ENCODE assay signal across 8 cellular contexts in the genomic region with DNA sequence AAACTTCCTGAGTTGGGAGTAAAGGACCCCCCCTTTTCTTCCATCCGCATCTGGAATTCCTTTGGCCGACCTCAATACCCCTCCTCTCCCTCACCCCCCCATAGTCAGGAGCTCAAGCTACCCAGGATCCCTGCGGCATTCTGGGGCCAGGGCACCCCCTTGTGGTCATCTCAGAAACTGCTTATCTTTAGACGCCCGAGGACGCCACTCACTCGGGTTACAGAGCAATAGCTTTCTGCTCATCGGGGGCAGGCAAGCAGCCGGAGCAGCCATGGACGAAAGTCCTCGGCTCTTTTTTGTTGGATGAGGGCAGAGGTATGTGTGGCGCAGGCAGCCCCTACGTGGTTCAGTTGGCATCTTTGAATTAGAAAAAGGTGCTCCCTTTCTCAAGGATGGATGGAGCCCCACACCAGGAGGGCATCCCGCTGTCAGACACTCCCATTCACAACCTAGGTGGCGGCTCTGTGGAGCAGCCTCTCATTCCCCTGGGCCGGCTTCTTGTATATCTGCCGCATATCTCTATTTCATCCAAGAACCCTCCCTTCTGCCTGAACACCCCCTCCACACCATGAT. TPM values are rescaled to one million over a fixed set of nuclear protein-coding genes. Genes with fewer than 3 reads are reported as not detected.
A peak's percentile ranks its signal among the peaks of the same experiment; 100 is the strongest.
DNase-seq lines count a peak whose midpoint lies in the region; ATAC-seq and TF ChIP-seq lines count a peak whose summit lies in the region.

No MANE protein-coding gene starts in this region.

- peak; percentile 27 for ATAC-seq in activated CD8-positive, alpha-beta T cell treated with anti-CD3 and anti-CD28 coated beads, Interleukin-2, amount 10 ng/mL, durations not matched to agents 7 days and 5 days
- peak; percentile 21 for ATAC-seq in memory B cell (ENCODE audit: low read depth)
- no peak for ATAC-seq in GM19023 (IDR thresholded peaks at IDR 0.05; ENCODE audit: unreplicated experiment)

- H3K36me3 ChIP-seq in endodermal cell (ENCODE audit: control insufficient read depth, insufficient read depth, low read length), result peaks cover 8% of the 10 kb centered on the region

- peak; percentile 86 for TF ChIP-seq CTCF in endodermal cell (conservative IDR thresholded peaks at IDR 0.05)

- H3K4me1 ChIP-seq in endodermal cell (ENCODE audit: control insufficient read depth, insufficient read depth, low read length), result peaks cover 16% of the 10 kb centered on the region

- POLR2A ChIA-PET in activated CD8-positive, alpha-beta T cell treated with anti-CD3 and anti-CD28 coated beads, Interleukin-2, amount 10 ng/mL, durations not matched to agents 7 days and 5 days (lab: Charles Lee), result interaction anchor here (0.6 to 1.7 kb wide), 4 partner anchors 19 to 243 kb away, joined by 3 to 5 read pairs (median 4); a partner anchor contains a TSS

- peak; percentile 84 for DNase-seq in AG20443 (ENCODE audit: low spot score)
- peak; percentile 83 for DNase-seq in GM19240 (ENCODE audit: insufficient read length, low spot score)
- peak; percentile 78 for DNase-seq in NCI-H69 (lab: John Stamatoyannopoulos, UW)
- DNase-seq in activated CD8-positive, alpha-beta T cell treated with anti-CD3 and anti-CD28 coated beads, Interleukin-2, amount 10 ng/mL, durations not matched to agents 7 days and 5 days, result peak; percentile 82
- DNase-seq in endodermal cell, result peak; percentile 95
- DNase-seq in memory B cell (ENCODE audit: low spot score in 2 of 2), result peak; percentile 54 to 67
- peak; percentile 85 for DNase-seq in stimulated activated CD8-positive, alpha-beta memory T cell treated with anti-CD3 and anti-CD28 coated beads, Interleukin-4, amount 100 ng/mL, for 48 hours

- peaks cover 47% of the 10 kb centered on the region for H3K27me3 ChIP-seq in endodermal cell (ENCODE audit: control insufficient read depth, insufficient read depth, low read length, poor library complexity, severe bottlenecking)

- H3K27me3 Mint-ChIP-seq in activated CD8-positive, alpha-beta T cell treated with anti-CD3 and anti-CD28 coated beads, Interleukin-2, amount 10 ng/mL, durations not matched to agents 7 days and 5 days (ENCODE audit: low read depth), result peaks cover 27% of the 10 kb centered on the region
- peaks cover 45% of the 10 kb centered on the region for H3K27me3 Mint-ChIP-seq in endodermal cell (ENCODE audit: insufficient read depth)
- peaks cover 19% of the 10 kb centered on the region for H3K27me3 Mint-ChIP-seq in memory B cell

- no peaks in the 10 kb centered on the region for H3K9me3 ChIP-seq in endodermal cell (ENCODE audit: control insufficient read depth, low read length)

- H3K4me3 ChIP-seq in endodermal cell (ENCODE audit: low read length), result peak overlapping the region; percentile 60

- no peak overlapping the region for H3K9ac ChIP-seq in endodermal cell (ENCODE audit: extremely low read depth, low read length, poor library complexity, severe bottlenecking)

- CTCF ChIA-PET in activated CD8-positive, alpha-beta T cell treated with anti-CD3 and anti-CD28 coated beads, Interleukin-2, amount 10 ng/mL, durations not matched to agents 7 days and 5 days (lab: Charles Lee), result interaction anchor here (0.6 to 5.1 kb wide), 48 partner anchors 10 to 271 kb away, joined by 3 to 96 read pairs (median 4); a partner anchor contains a TSS

- 14 to 16% methylated on average over 7 to 17 of the region's 17 CpGs for WGBS in endodermal cell (ENCODE audit: insufficient coverage in 1 of 2, insufficient read length in 1 of 2), 2 experiments

- no peaks in the 10 kb centered on the region for H3K9me3 Mint-ChIP-seq in activated CD8-positive, alpha-beta T cell treated with anti-CD3 and anti-CD28 coated beads, Interleukin-2, amount 10 ng/mL, durations not matched to agents 7 days and 5 days (ENCODE audit: insufficient read depth)
- H3K9me3 Mint-ChIP-seq in endodermal cell, result no peaks in the 10 kb centered on the region
- H3K9me3 Mint-ChIP-seq in memory B cell, result no peaks in the 10 kb centered on the region

- H3K4me3 Mint-ChIP-seq in activated CD8-positive, alpha-beta T cell treated with anti-CD3 and anti-CD28 coated beads, Interleukin-2, amount 10 ng/mL, durations not matched to agents 7 days and 5 days, result no peak overlapping the region
- H3K4me3 Mint-ChIP-seq in endodermal cell (peak overlapping the region; percentile 83), memory B cell (no peak overlapping the region)

- H3K36me3 Mint-ChIP-seq in activated CD8-positive, alpha-beta T cell treated with anti-CD3 and anti-CD28 coated beads, Interleukin-2, amount 10 ng/mL, durations not matched to agents 7 days and 5 days (ENCODE audit: low read depth), result peaks cover 22% of the 10 kb centered on the region
- peaks cover 5% of the 10 kb centered on the region for H3K36me3 Mint-ChIP-seq in endodermal cell (ENCODE audit: low read depth)
- H3K36me3 Mint-ChIP-seq in memory B cell, result peaks cover 2% of the 10 kb centered on the region

- peak overlapping the region; percentile 65 for H3K27ac ChIP-seq in endodermal cell (ENCODE audit: low read depth, low read length)

- H3K27ac Mint-ChIP-seq in activated CD8-positive, alpha-beta T cell treated with anti-CD3 and anti-CD28 coated beads, Interleukin-2, amount 10 ng/mL, durations not matched to agents 7 days and 5 days, result no peak overlapping the region
- H3K27ac Mint-ChIP-seq in endodermal cell (peak overlapping the region; percentile 79), memory B cell (no peak overlapping the region)

- H3K4me1 Mint-ChIP-seq in activated CD8-positive, alpha-beta T cell treated with anti-CD3 and anti-CD28 coated beads, Interleukin-2, amount 10 ng/mL, durations not matched to agents 7 days and 5 days (ENCODE audit: low read depth), result peaks cover 62% of the 10 kb centered on the region
- H3K4me1 Mint-ChIP-seq in endodermal cell (peaks cover 22% of the 10 kb centered on the region), memory B cell (peaks cover 32% of the 10 kb centered on the region)

RNA-seq across cellular contexts. Expression of a gene that starts 2.3 kb away (rescaled TPM):
- total RNA-seq in activated CD8-positive, alpha-beta T cell treated with anti-CD3 and anti-CD28 coated beads, Interleukin-2, amount 10 ng/mL, durations not matched to agents 7 days and 5 days, result not detected
- under 1 TPM; 0.62 to 0.66 TPM for total RNA-seq in endodermal cell
- polyA plus RNA-seq in endodermal cell (2013, experiment 1 of 2), result 5.5 TPM
- 4.8 TPM for polyA plus RNA-seq in endodermal cell (2013, experiment 2 of 2)

RNA-seq across cellular contexts. Expression of a gene that starts 4.1 kb away (rescaled TPM):
- 10 to 100 TPM; 40.5 to 41.8 TPM for total RNA-seq in activated CD8-positive, alpha-beta T cell treated with anti-CD3 and anti-CD28 coated beads, Interleukin-2, amount 10 ng/mL, durations not matched to agents 7 days and 5 days
- 10 to 100 TPM; 51.8 to 76.3 TPM for total RNA-seq in endodermal cell
- 65.6 TPM for polyA plus RNA-seq in endodermal cell (2013, experiment 1 of 2)
- 64.4 TPM for polyA plus RNA-seq in endodermal cell (2013, experiment 2 of 2)

RNA-seq across cellular contexts. Expression of a gene that starts 8.1 kb away (rescaled TPM):
- total RNA-seq in activated CD8-positive, alpha-beta T cell treated with anti-CD3 and anti-CD28 coated beads, Interleukin-2, amount 10 ng/mL, durations not matched to agents 7 days and 5 days, result not detected
- not detected for total RNA-seq in endodermal cell
- polyA plus RNA-seq in endodermal cell (2013, experiment 1 of 2), result not detected
- polyA plus RNA-seq in endodermal cell (2013, experiment 2 of 2), result not detected

RNA-seq across cellular contexts. Expression of a gene that starts 21.5 kb away (rescaled TPM):
- 1 to 10 TPM; 2.9 to 4.4 TPM for total RNA-seq in activated CD8-positive, alpha-beta T cell treated with anti-CD3 and anti-CD28 coated beads, Interleukin-2, amount 10 ng/mL, durations not matched to agents 7 days and 5 days
- total RNA-seq in endodermal cell, result 10 to 100 TPM; 21.9 to 28.3 TPM
- 18.9 TPM for polyA plus RNA-seq in endodermal cell (2013, experiment 1 of 2)
- polyA plus RNA-seq in endodermal cell (2013, experiment 2 of 2), result 19.8 TPM

RNA-seq across cellular contexts. Expression of a gene that starts 43.1 kb away (rescaled TPM):
- total RNA-seq in activated CD8-positive, alpha-beta T cell treated with anti-CD3 and anti-CD28 coated beads, Interleukin-2, amount 10 ng/mL, durations not matched to agents 7 days and 5 days, result under 1 TPM; 0.55 to 0.68 TPM
- total RNA-seq in endodermal cell, result 10 to 100 TPM; 17.8 to 21.1 TPM
- polyA plus RNA-seq in endodermal cell (2013, experiment 1 of 2), result 5.7 TPM
- polyA plus RNA-seq in endodermal cell (2013, experiment 2 of 2), result 7.9 TPM
